26 cellular contexts compared by ENCODE assay signal in the genomic region with DNA sequence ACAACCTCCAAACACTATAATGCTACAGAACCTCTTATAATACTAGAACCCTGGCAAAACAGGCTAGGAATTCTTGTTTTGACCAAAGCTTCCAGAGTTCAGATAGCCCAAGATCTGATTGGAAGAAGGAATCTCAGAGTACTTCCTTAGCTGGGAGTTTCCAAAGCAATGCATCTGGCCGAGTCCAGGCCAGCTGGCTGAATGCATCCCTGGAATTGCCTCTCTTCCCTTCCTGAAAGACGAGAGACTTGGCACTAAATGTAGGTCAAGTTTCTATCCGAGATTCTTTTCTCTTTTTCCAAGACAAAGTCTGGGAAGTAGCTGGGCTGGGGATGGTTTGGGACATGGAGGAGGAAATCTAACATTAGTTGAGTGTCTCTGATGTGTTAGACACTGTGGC.
"Had no signal": no experiment of that assay in that cellular context is flagged by ENCODE, and none has a peak within 500 bp of the region (broad histone marks: within the 10 kb centered on the region; RNA-seq: fewer than 3 reads in every experiment).

No MANE protein-coding gene starts in this region.

- H3K4me1 Mint-ChIP-seq: activated B cell treated with CpG ODN at 0.5 μM for 24 hours; activated CD8-positive, alpha-beta memory T cell treated with anti-CD3 and anti-CD28 coated beads, Interleukin-2, amount 10 ng/mL, durations not matched to agents 7 days and 5 days; activated naive CD8-positive, alpha-beta T cell treated with anti-CD3 and anti-CD28 coated beads for 36 hours; naive B cell had no signal

- H3K36me3 ChIP-seq: adrenal gland, colonic mucosa, spleen, thoracic aorta had no signal

- H3K4me1 ChIP-seq: adrenal gland, body of pancreas, colonic mucosa, parathyroid adenoma had no signal

- H3K27me3 ChIP-seq: adrenal gland, body of pancreas, colonic mucosa had no signal

- H3K9me3 ChIP-seq: adrenal gland, body of pancreas, colonic mucosa, psoas muscle, spleen, thoracic aorta had no signal

- H3K27ac Mint-ChIP-seq: activated B cell treated with CpG ODN at 0.5 μM for 24 hours; activated CD8-positive, alpha-beta memory T cell treated with anti-CD3 and anti-CD28 coated beads, Interleukin-2, amount 10 ng/mL, durations not matched to agents 7 days and 5 days; activated CD8-positive, alpha-beta T cell treated with anti-CD3 and anti-CD28 coated beads, Interleukin-2, amount 10 ng/mL, durations not matched to agents 7 days and 5 days; activated naive CD8-positive, alpha-beta T cell treated with anti-CD3 and anti-CD28 coated beads for 36 hours; naive B cell; T-helper 2 cell treated with Interferon-gamma antibody and Interleukin-4, amounts not matched to agents 5 μg/mL and 100 μg/mL, for 36 hours had no signal

- H3K27ac ChIP-seq: adrenal gland, body of pancreas, colonic mucosa, parathyroid adenoma, psoas muscle, thoracic aorta had no signal

- H3K4me3 ChIP-seq: adrenal gland, body of pancreas, colonic mucosa, psoas muscle, spleen, thoracic aorta had no signal

- H3K9ac ChIP-seq: parathyroid adenoma had no signal

- H3K4me3 Mint-ChIP-seq: activated B cell treated with CpG ODN at 0.5 μM for 24 hours; activated CD8-positive, alpha-beta memory T cell treated with anti-CD3 and anti-CD28 coated beads, Interleukin-2, amount 10 ng/mL, durations not matched to agents 7 days and 5 days; activated CD8-positive, alpha-beta T cell treated with anti-CD3 and anti-CD28 coated beads, Interleukin-2, amount 10 ng/mL, durations not matched to agents 7 days and 5 days; activated naive CD8-positive, alpha-beta T cell treated with anti-CD3 and anti-CD28 coated beads for 36 hours; naive B cell; T-helper 2 cell treated with Interferon-gamma antibody and Interleukin-4, amounts not matched to agents 5 μg/mL and 100 μg/mL, for 36 hours had no signal

- DNase-seq: activated B cell treated with CpG ODN at 0.5 μM for 24 hours; activated CD4-positive, alpha-beta T cell treated with anti-CD3 and anti-CD28 coated beads, Interleukin-2, amount 50 U/mL, for 1 hour; activated CD8-positive, alpha-beta memory T cell treated with anti-CD3 and anti-CD28 coated beads, Interleukin-2, amount 10 ng/mL, durations not matched to agents 7 days and 5 days; activated CD8-positive, alpha-beta T cell treated with anti-CD3 and anti-CD28 coated beads, Interleukin-2, amount 10 ng/mL, durations not matched to agents 7 days and 5 days; activated effector memory CD4-positive, alpha-beta T cell treated with Interleukin-2 at 50 U/mL for 16 hours; activated naive CD4-positive, alpha-beta T cell treated with Interleukin-2 at 50 U/mL for 16 hours; activated naive CD8-positive, alpha-beta T cell treated with anti-CD3 and anti-CD28 coated beads for 36 hours; aorta; cerebellar nuclear complex; colonic mucosa; effector CD8-positive, alpha-beta T cell; foreskin fibroblast; head of caudate nucleus; naive B cell; nucleus accumbens; psoas muscle; spleen; stimulated activated naive CD4-positive, alpha-beta T cell treated with Interleukin-2 at 50 U/mL for 16 hours; T-helper 1 cell; trophoblast cell had no signal

- FAIRE-seq: urothelium cell line had no signal

- H3K36me3 Mint-ChIP-seq: activated CD8-positive, alpha-beta memory T cell treated with anti-CD3 and anti-CD28 coated beads, Interleukin-2, amount 10 ng/mL, durations not matched to agents 7 days and 5 days; activated naive CD8-positive, alpha-beta T cell treated with anti-CD3 and anti-CD28 coated beads for 36 hours; naive B cell had no signal

- H2AFZ ChIP-seq: parathyroid adenoma had no signal

- H3K79me2 ChIP-seq: parathyroid adenoma had no signal

- H3K9me3 Mint-ChIP-seq: activated B cell treated with CpG ODN at 0.5 μM for 24 hours; activated naive CD8-positive, alpha-beta T cell treated with anti-CD3 and anti-CD28 coated beads for 36 hours; T-helper 2 cell treated with Interferon-gamma antibody and Interleukin-4, amounts not matched to agents 5 μg/mL and 100 μg/mL, for 36 hours had no signal
